ENCODE assay signal across 8 cellular contexts in the genomic region with DNA sequence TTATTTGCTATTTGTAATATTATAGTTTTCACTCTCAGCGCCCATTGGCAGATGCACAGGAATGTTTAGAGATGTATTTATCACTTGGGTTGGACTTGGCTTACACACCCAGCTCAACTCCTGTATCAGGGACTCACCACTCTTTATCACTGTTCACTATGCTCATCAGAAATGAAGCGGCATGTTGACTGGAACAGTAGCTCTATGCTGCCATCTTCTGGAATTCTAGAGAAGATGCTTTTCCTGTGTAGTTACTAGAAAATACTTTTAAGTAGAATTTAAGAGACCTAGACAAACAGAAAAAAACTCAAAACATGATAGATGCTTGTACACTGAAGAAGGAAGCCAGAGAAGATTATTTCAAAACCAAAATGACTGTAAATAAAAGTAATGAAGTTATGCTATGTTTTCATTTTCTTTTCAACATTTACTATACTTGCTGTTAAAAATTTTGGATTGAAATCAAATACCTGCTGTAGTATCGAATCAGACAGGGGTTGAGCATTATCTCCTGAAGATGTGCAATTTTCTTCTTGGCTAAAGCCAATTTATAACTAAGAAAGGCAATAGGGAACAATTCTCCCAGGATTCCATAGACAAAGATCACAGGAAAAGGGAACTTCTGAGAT. TPM values are rescaled to one million over a fixed set of nuclear protein-coding genes. Genes with fewer than 3 reads are reported as not detected.
DNase-seq lines count a peak whose midpoint lies in the region; ATAC-seq and TF ChIP-seq lines count a peak whose summit lies in the region.

No MANE protein-coding gene starts in this region.

- DNase-seq in DMS 273 (lab: John Stamatoyannopoulos, UW; ENCODE audit: unreplicated experiment) (peak; percentile 83), NCI-H2227 (lab: John Stamatoyannopoulos, UW; ENCODE audit: unreplicated experiment) (peak; percentile 85), heart right ventricle (no peak), retinal pigment epithelial cell (ENCODE audit: low read depth) (peak; percentile 39)

- no peaks in the 10 kb centered on the region for H3K9me3 ChIP-seq in heart right ventricle

- H3K4me3 ChIP-seq in heart right ventricle (no peak overlapping the region), retinal pigment epithelial cell (ENCODE audit: low read length) (no peak overlapping the region)

- no peak overlapping the region for H3K4me3 Mint-ChIP-seq in activated T-helper 17 cell treated with anti-CD3 and anti-CD28 coated beads, Interleukin-2, amount 50 U/mL, for 72 hours

- TF ChIP-seq CTCF in heart right ventricle (IDR thresholded peaks at IDR 0.05) (peak; percentile 48 to 83 (median 75)), retinal pigment epithelial cell (conservative IDR thresholded peaks at IDR 0.05; ENCODE audit: low read depth, low read length) (peak; percentile 74)

- intact Hi-C loops in heart right ventricle (cut with DNase I), result loop anchor here in 9 of 10 donors (2.0 to 10.0 kb wide), 4 partner anchors 915 to 923 kb away; no protein-coding TSS in a partner anchor

- 17 to 23% methylated on average over 3 of the region's 3 CpGs for WGBS in heart right ventricle, 2 donors

- no peak overlapping the region for H3K27ac ChIP-seq in heart right ventricle

- H3K27me3 ChIP-seq in heart right ventricle, result peaks cover 0 to 5% (median 0%) of the 10 kb centered on the region in 7 donors

- H3K36me3 ChIP-seq in heart right ventricle, result no peaks in the 10 kb centered on the region

- no peaks in the 10 kb centered on the region for H3K4me1 Mint-ChIP-seq in activated T-helper 17 cell treated with anti-CD3 and anti-CD28 coated beads, Interleukin-2, amount 50 U/mL, for 72 hours

- no peaks in the 10 kb centered on the region for H3K36me3 Mint-ChIP-seq in activated T-helper 17 cell treated with anti-CD3 and anti-CD28 coated beads, Interleukin-2, amount 50 U/mL, for 72 hours (ENCODE audit: low read depth)

- no peak overlapping the region for H3K27ac Mint-ChIP-seq in activated T-helper 17 cell treated with anti-CD3 and anti-CD28 coated beads, Interleukin-2, amount 50 U/mL, for 72 hours

- ATAC-seq in GM19023 (IDR thresholded peaks at IDR 0.05; ENCODE audit: unreplicated experiment) (peak; percentile 71), HG03175 (IDR thresholded peaks at IDR 0.05; ENCODE audit: unreplicated experiment) (peak; percentile 68), heart right ventricle (peak in 6 of 8 donors; percentile 46 to 70 (median 62)), GM21786 (IDR thresholded peaks at IDR 0.05; ENCODE audit: unreplicated experiment) (no peak)
- peak; percentile 35 for ATAC-seq in activated T-helper 17 cell treated with anti-CD3 and anti-CD28 coated beads, Interleukin-2, amount 50 U/mL, for 72 hours (replicated peaks)

- no peaks in the 10 kb centered on the region for H3K4me1 ChIP-seq in heart right ventricle

- no peaks in the 10 kb centered on the region for H3K9me3 Mint-ChIP-seq in activated T-helper 17 cell treated with anti-CD3 and anti-CD28 coated beads, Interleukin-2, amount 50 U/mL, for 72 hours

- no peaks in the 10 kb centered on the region for H3K27me3 Mint-ChIP-seq in activated T-helper 17 cell treated with anti-CD3 and anti-CD28 coated beads, Interleukin-2, amount 50 U/mL, for 72 hours

RNA-seq across cellular contexts. Expression of a gene that starts 47.4 kb away (rescaled TPM):
- not detected for total RNA-seq in activated T-helper 17 cell treated with anti-CD3 and anti-CD28 coated beads, Interleukin-2, amount 50 U/mL, for 72 hours
- total RNA-seq in heart right ventricle, result not detected
- not detected for polyA plus RNA-seq in heart right ventricle

Comparison
In these comparisons a context has a peak if more than half of its experiments do, and no peak if none do; other contexts are left out.
1. DNase-seq: peak in DMS 273 (single experiment), NCI-H2227 (single experiment) and retinal pigment epithelial cell (single experiment); none in heart right ventricle (0 of 2).